ENCODE assay signal across 11 cellular contexts in the genomic region with DNA sequence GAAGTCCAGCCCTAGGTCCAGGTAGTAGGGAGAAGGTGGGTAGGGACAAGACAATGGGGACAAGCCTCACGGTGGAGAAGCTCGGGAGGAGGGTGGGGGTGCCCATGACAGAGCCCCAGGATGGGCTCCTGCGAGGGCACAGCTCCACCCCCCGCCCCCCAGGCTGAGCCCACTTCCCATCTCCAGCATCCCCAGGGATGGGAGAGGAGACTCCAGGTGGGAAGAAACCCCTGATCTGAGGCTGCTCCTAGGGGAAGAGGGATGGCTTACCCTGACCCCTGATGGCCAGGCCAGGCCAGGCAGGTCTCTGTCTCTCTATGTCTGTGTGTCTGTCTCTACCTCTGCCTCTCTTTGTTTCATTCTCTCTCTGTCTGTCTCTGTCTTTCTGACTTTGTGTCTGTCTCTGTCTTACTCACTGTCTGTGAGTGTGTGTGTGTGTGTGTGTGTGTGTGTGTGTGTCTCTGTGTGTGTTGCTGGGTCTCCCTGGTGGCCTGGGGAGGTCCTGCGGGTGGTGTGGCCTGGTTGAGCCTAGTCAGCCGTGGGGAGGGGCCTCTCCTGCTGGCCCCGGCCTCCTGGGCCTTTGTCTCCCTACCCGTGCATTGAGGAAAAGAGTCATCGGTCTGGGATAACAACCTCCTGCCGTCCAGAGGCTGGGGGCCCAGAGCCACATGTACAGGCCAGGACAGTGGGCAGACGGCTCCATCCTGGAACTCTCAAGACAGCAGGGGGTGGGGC. TPM values are rescaled to one million over a fixed set of nuclear protein-coding genes. Genes with fewer than 3 reads are reported as not detected.
DNase-seq lines count a peak whose midpoint lies in the region; ATAC-seq and TF ChIP-seq lines count a peak whose summit lies in the region.
"Had no signal": no experiment of that assay in that cellular context is flagged by ENCODE, and none has a peak within 500 bp of the region (broad histone marks: within the 10 kb centered on the region; RNA-seq: fewer than 3 reads in every experiment).

No MANE protein-coding gene starts in this region.

- no peak overlapping the region for H3K27ac ChIP-seq in GM23338 (ENCODE audit: low read depth)
- H3K27ac ChIP-seq: prostate gland had no signal

- no peaks in the 10 kb centered on the region for H3K79me2 ChIP-seq in GM23338 (replicated peaks; ENCODE audit: insufficient read depth)

- H3K4me2 ChIP-seq in GM23338, result no peak overlapping the region

- peak; percentile 61 for ATAC-seq in GM23338
- ATAC-seq in activated T-helper 17 cell treated with anti-CD3 and anti-CD28 coated beads, Interleukin-2, amount 50 U/mL, for 72 hours (replicated peaks), result no peak
- ATAC-seq in GM21737 (IDR thresholded peaks at IDR 0.05; ENCODE audit: unreplicated experiment), result no peak
- ATAC-seq in GM21576 (IDR thresholded peaks at IDR 0.05; ENCODE audit: unreplicated experiment), result no peak
- ATAC-seq in GM19395 (IDR thresholded peaks at IDR 0.05; ENCODE audit: unreplicated experiment), result no peak

- H3K27me3 Mint-ChIP-seq in GM23338 (ENCODE audit: insufficient read depth, low read depth, poor library complexity), result peaks cover 15% of the 10 kb centered on the region
- no peaks in the 10 kb centered on the region for H3K27me3 Mint-ChIP-seq in activated T-helper 17 cell treated with anti-CD3 and anti-CD28 coated beads, Interleukin-2, amount 50 U/mL, for 72 hours

- no peaks in the 10 kb centered on the region for H3F3A ChIP-seq in GM23338 (replicated peaks; ENCODE audit: low read depth)

- H3K4me1 ChIP-seq in GM23338 (ENCODE audit: insufficient read depth), result peaks cover 3% of the 10 kb centered on the region; the same call in 1 of the 2 replicates
- H3K4me1 ChIP-seq: prostate gland had no signal

- H3K4me3 ChIP-seq in GM23338, result no peak overlapping the region
- H3K4me3 ChIP-seq: prostate gland had no signal

- DNase-seq in A172 (ENCODE audit: low spot score) (peak; percentile 66), GM23338 (ENCODE audit: low spot score) (no peak), left kidney (ENCODE audit: low read depth, low spot score) (peak; percentile 62), NCI-H1417 (lab: John Stamatoyannopoulos, UW) (no peak)
- DNase-seq: COR-L47, NCI-H1092 treated with DMSO at 0.1 percent for 48 hours had no signal

- peaks cover 6% of the 10 kb centered on the region for H3K4me1 Mint-ChIP-seq in GM23338
- H3K4me1 Mint-ChIP-seq in activated T-helper 17 cell treated with anti-CD3 and anti-CD28 coated beads, Interleukin-2, amount 50 U/mL, for 72 hours, result peaks cover 10% of the 10 kb centered on the region

- no peaks in the 10 kb centered on the region for H3K9me2 ChIP-seq in GM23338 (ENCODE audit: insufficient read depth)

- H3K36me3 Mint-ChIP-seq in GM23338 (ENCODE audit: low read depth), result no peaks in the 10 kb centered on the region; the same call in 2 of the 3 replicates
- H3K36me3 Mint-ChIP-seq in activated T-helper 17 cell treated with anti-CD3 and anti-CD28 coated beads, Interleukin-2, amount 50 U/mL, for 72 hours (ENCODE audit: low read depth), result no peaks in the 10 kb centered on the region

- no peak overlapping the region for H3K27ac Mint-ChIP-seq in GM23338
- H3K27ac Mint-ChIP-seq in activated T-helper 17 cell treated with anti-CD3 and anti-CD28 coated beads, Interleukin-2, amount 50 U/mL, for 72 hours, result peak overlapping the region; percentile 23

- H3K27me3 ChIP-seq in GM23338 (ENCODE audit: insufficient read depth), result no peaks in the 10 kb centered on the region

- no peaks in the 10 kb centered on the region for H3K9me3 Mint-ChIP-seq in GM23338
- no peaks in the 10 kb centered on the region for H3K9me3 Mint-ChIP-seq in activated T-helper 17 cell treated with anti-CD3 and anti-CD28 coated beads, Interleukin-2, amount 50 U/mL, for 72 hours

- no peaks in the 10 kb centered on the region for H4K20me1 ChIP-seq in GM23338 (replicated peaks; ENCODE audit: insufficient read depth)

- H2AFZ ChIP-seq in GM23338, result no peak overlapping the region

- peak; percentile 46 to 50; a peak in 3 of 4 replicates for TF ChIP-seq CTCF in GM23338 (conservative IDR thresholded peaks at IDR 0.05; ENCODE audit: low read depth in 2 of 2)

- no peak overlapping the region for H3K4me3 Mint-ChIP-seq in GM23338
- H3K4me3 Mint-ChIP-seq in activated T-helper 17 cell treated with anti-CD3 and anti-CD28 coated beads, Interleukin-2, amount 50 U/mL, for 72 hours, result no peak overlapping the region

- H3K36me3 ChIP-seq in GM23338 (ENCODE audit: insufficient read depth), result no peaks in the 10 kb centered on the region
- H3K36me3 ChIP-seq: prostate gland had no signal

TF ChIP-seq in GM23338, 12 proteins besides CTCF, POLR2A, EP300 and RAD21 (continues in another document):
- TF ChIP-seq ZNF114 (CRISPR knock-in tag; IDR thresholded peaks at IDR 0.05) (no peak), POLR2AphosphoS5 (IDR thresholded peaks at IDR 0.05; ENCODE audit: low read depth) (no peak), NANOG (IDR thresholded peaks at IDR 0.05; ENCODE audit: borderline replicate concordance) (no peak), EZH2 (IDR thresholded peaks at IDR 0.05; ENCODE audit: low read depth, unreplicated experiment) (no peak), JUNB (IDR thresholded peaks at IDR 0.05; ENCODE audit: unreplicated experiment) (no peak), EZH2phosphoT487 (IDR thresholded peaks at IDR 0.05; ENCODE audit: unreplicated experiment) (no peak), CREB1 (CRISPR knock-in tag; IDR thresholded peaks at IDR 0.05; ENCODE audit: low read depth) (no peak), ZNF331 (CRISPR knock-in tag; IDR thresholded peaks at IDR 0.05; ENCODE audit: low read depth) (no peak)
- TF ChIP-seq, protein P1, sequence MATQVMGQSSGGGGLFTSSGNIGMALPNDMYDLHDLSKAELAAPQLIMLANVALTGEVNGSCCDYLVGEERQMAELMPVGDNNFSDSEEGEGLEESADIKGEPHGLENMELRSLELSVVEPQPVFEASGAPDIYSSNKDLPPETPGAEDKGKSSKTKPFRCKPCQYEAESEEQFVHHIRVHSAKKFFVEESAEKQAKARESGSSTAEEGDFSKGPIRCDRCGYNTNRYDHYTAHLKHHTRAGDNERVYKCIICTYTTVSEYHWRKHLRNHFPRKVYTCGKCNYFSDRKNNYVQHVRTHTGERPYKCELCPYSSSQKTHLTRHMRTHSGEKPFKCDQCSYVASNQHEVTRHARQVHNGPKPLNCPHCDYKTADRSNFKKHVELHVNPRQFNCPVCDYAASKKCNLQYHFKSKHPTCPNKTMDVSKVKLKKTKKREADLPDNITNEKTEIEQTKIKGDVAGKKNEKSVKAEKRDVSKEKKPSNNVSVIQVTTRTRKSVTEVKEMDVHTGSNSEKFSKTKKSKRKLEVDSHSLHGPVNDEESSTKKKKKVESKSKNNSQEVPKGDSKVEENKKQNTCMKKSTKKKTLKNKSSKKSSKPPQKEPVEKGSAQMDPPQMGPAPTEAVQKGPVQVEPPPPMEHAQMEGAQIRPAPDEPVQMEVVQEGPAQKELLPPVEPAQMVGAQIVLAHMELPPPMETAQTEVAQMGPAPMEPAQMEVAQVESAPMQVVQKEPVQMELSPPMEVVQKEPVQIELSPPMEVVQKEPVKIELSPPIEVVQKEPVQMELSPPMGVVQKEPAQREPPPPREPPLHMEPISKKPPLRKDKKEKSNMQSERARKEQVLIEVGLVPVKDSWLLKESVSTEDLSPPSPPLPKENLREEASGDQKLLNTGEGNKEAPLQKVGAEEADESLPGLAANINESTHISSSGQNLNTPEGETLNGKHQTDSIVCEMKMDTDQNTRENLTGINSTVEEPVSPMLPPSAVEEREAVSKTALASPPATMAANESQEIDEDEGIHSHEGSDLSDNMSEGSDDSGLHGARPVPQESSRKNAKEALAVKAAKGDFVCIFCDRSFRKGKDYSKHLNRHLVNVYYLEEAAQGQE (IDR thresholded peaks at IDR 0.05; ENCODE audit: unreplicated experiment), result no peak
- TF ChIP-seq, protein P2, sequence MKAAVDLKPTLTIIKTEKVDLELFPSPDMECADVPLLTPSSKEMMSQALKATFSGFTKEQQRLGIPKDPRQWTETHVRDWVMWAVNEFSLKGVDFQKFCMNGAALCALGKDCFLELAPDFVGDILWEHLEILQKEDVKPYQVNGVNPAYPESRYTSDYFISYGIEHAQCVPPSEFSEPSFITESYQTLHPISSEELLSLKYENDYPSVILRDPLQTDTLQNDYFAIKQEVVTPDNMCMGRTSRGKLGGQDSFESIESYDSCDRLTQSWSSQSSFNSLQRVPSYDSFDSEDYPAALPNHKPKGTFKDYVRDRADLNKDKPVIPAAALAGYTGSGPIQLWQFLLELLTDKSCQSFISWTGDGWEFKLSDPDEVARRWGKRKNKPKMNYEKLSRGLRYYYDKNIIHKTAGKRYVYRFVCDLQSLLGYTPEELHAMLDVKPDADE (IDR thresholded peaks at IDR 0.05), result no peak

RNA-seq across cellular contexts. Expression of a gene that starts 45.7 kb away (rescaled TPM):
- total RNA-seq in A172 (2014; rRNA removed; shearing (Covaris generic)), result 23.7 and 25.8 TPM in 2 replicates
- 1.8 and 2.0 TPM in 2 replicates for total RNA-seq in GM23338 (2014; rRNA removed; shearing (Covaris generic))
- polyA plus RNA-seq in GM23338 (2016; fragmentation: Nextera tagmentation; extraction: Ambion mirVana), result 0.06 and 0.07 TPM in 2 replicates
- total RNA-seq in activated T-helper 17 cell treated with anti-CD3 and anti-CD28 coated beads, Interleukin-2, amount 50 U/mL, for 72 hours, result under 1 TPM; 0.09 to 0.24 TPM

Comparison
In these comparisons a context has a peak if more than half of its experiments do, and no peak if none do; other contexts are left out.
1. DNase-seq: peak in A172 (single experiment) and left kidney (single experiment); none in GM23338 (single experiment) and NCI-H1417 (0 of 3).